Comparison of ENCODE assay signal across 8 cellular contexts in genomic region chr1:156055649-156056048, GRCh38. TPM values are rescaled to one million over a fixed set of nuclear protein-coding genes. Genes with fewer than 3 reads are reported as not detected.
DNase-seq lines count a peak whose midpoint lies in the region; ATAC-seq and TF ChIP-seq lines count a peak whose summit lies in the region.

No MANE protein-coding gene starts in this region.

- peak overlapping the region; percentile 99 for H3K4me3 Mint-ChIP-seq in effector memory CD8-positive, alpha-beta T cell

- no peaks in the 10 kb centered on the region for H3K27me3 Mint-ChIP-seq in effector memory CD8-positive, alpha-beta T cell

- no peak for ATAC-seq in effector memory CD8-positive, alpha-beta T cell (replicated peaks)
- no peak for ATAC-seq in GM19467 (IDR thresholded peaks at IDR 0.05; ENCODE audit: unreplicated experiment)

- H3K9ac ChIP-seq in ES-I3 (ENCODE audit: low read depth, low read length): peak overlapping the region; percentile 67; the same call in 1 of the 2 replicates
- H3K9ac ChIP-seq in OCI-LY3 (ENCODE audit: low read length): peak overlapping the region; percentile 96

- H3K4me1 ChIP-seq in ES-I3 (ENCODE audit: insufficient read depth, low read length): no peaks in the 10 kb centered on the region; the same call in 1 of the 2 replicates
- H3K4me1 ChIP-seq in OCI-LY3 (ENCODE audit: low read length): peaks cover 12% of the 10 kb centered on the region
- H3K4me1 ChIP-seq in ovary (ENCODE audit: insufficient read depth): no peaks in the 10 kb centered on the region

- H3K4me3 ChIP-seq in OCI-LY3 (ENCODE audit: low read length) (peak overlapping the region; percentile 86), ovary (peak overlapping the region; percentile 83)

- H3K9me3 ChIP-seq in ES-I3 (ENCODE audit: control insufficient read depth, insufficient read depth, low read length) (no peaks in the 10 kb centered on the region), OCI-LY3 (ENCODE audit: insufficient read depth, low read length) (no peaks in the 10 kb centered on the region), ovary (no peaks in the 10 kb centered on the region)

- no peak for TF ChIP-seq POLR2A in ovary (IDR thresholded peaks at IDR 0.05)

- H3K4me1 Mint-ChIP-seq in effector memory CD8-positive, alpha-beta T cell (ENCODE audit: low read depth in 2 of 2): peaks cover 30 to 33% of the 10 kb centered on the region in 2 donors

- no peak for DNase-seq in effector memory CD8-positive, alpha-beta T cell
- DNase-seq in ovary (no peak), NCI-H2029 (lab: John Stamatoyannopoulos, UW) (no peak)
- no peak for DNase-seq in stimulated activated CD4-positive, alpha-beta T cell treated with anti-CD3 and anti-CD28 coated beads, Interleukin-4, amount 100 ng/mL, for 24 hours
- no peak for DNase-seq in stimulated activated CD4-positive, alpha-beta T cell treated with anti-CD3 and anti-CD28 coated beads, Interleukin-2, amount 100 ng/mL, for 24 hours

- no peaks in the 10 kb centered on the region for H4K20me1 ChIP-seq in OCI-LY3 (ENCODE audit: insufficient read depth, low read length)

- TF ChIP-seq CTCF in OCI-LY3 (IDR thresholded peaks at IDR 0.05; ENCODE audit: low read depth, low read length) (no peak), ovary (IDR thresholded peaks at IDR 0.05) (no peak)

- H3K9me3 Mint-ChIP-seq in effector memory CD8-positive, alpha-beta T cell: no peaks in the 10 kb centered on the region

- peaks cover 11% of the 10 kb centered on the region for H3K36me3 Mint-ChIP-seq in effector memory CD8-positive, alpha-beta T cell (ENCODE audit: insufficient read depth)

- H3K27me3 ChIP-seq in OCI-LY3 (ENCODE audit: low read depth, low read length): no peaks in the 10 kb centered on the region
- H3K27me3 ChIP-seq in ovary: no peaks in the 10 kb centered on the region

- peak overlapping the region in 1 of 2 donors; percentile 56 for H3K27ac Mint-ChIP-seq in effector memory CD8-positive, alpha-beta T cell

- WGBS in ovary, 3 donors: 60 to 66% (median 62%) methylated on average over 6 of the region's 6 CpGs

- no peaks in the 10 kb centered on the region for H3K36me3 ChIP-seq in ES-I3 (ENCODE audit: insufficient read depth, low read length)
- no peaks in the 10 kb centered on the region for H3K36me3 ChIP-seq in OCI-LY3 (replicated peaks; ENCODE audit: low read depth, low read length)
- no peaks in the 10 kb centered on the region for H3K36me3 ChIP-seq in ovary

- H2AFZ ChIP-seq in OCI-LY3 (ENCODE audit: low read depth, low read length): no peak overlapping the region

- H3K79me2 ChIP-seq in OCI-LY3 (ENCODE audit: low read length): peaks cover 21% of the 10 kb centered on the region

- TF ChIP-seq EP300 in ovary (IDR thresholded peaks at IDR 0.05): no peak

- intact Hi-C loops in ovary (cut with DNase I): loop anchor here in 1 of 4 donors (2.0 kb wide), 1 partner anchor 25 kb away; no protein-coding TSS in a partner anchor

- H3K4me2 ChIP-seq in OCI-LY3 (ENCODE audit: low read length): peak overlapping the region; percentile 89

- H3K27ac ChIP-seq in OCI-LY3 (ENCODE audit: low read length): no peak overlapping the region
- H3K27ac ChIP-seq in ovary: no peak overlapping the region

RNA-seq across cellular contexts. Expression of gene LAMTOR2, which starts 1.1 kb away (rescaled TPM):
- 10 to 100 TPM; 20.1 to 66.1 (median 24.9) TPM for total RNA-seq in ovary
- polyA plus RNA-seq in ovary: 10 to 100 TPM; 20.1 to 41.2 TPM

RNA-seq across cellular contexts. Expression of gene UBQLN4, which starts 2.1 kb away (rescaled TPM):
- 10 to 100 TPM; 14.2 to 38.0 (median 26.6) TPM for total RNA-seq in ovary
- 10 to 100 TPM; 16.3 to 33.9 TPM for polyA plus RNA-seq in ovary

RNA-seq across cellular contexts. Expression of gene RAB25, which starts 5.3 kb away (rescaled TPM):
- total RNA-seq in ovary: 10 to 100 TPM in 1 of 7 donors, 1 to 10 TPM in 4, under 1 TPM in 2; 0.45 to 38.6 (median 3.5) TPM
- under 1 TPM in 1 of 2 donors, not detected in 1; 0.28 TPM for polyA plus RNA-seq in ovary

RNA-seq across cellular contexts. Expression of gene MEX3A, which starts 26.6 kb away (rescaled TPM):
- 10 to 100 TPM in 4 of 7 donors, 1 to 10 TPM in 3; 3.5 to 12.4 (median 10.2) TPM for total RNA-seq in ovary
- polyA plus RNA-seq in ovary: 1 to 10 TPM; 5.6 to 6.6 TPM

RNA-seq across cellular contexts. Expression of gene SSR2, which starts 34.9 kb away (rescaled TPM):
- total RNA-seq in ovary: 100 to 1,000 TPM; 261 to 496 (median 272) TPM
- polyA plus RNA-seq in ovary: 100 to 1,000 TPM; 465 to 601 TPM
